Comparison of ENCODE assay signal across 8 cellular contexts in genomic region chr7:127504715-127505114, GRCh38.
DNase-seq lines count a peak whose midpoint lies in the region; ATAC-seq, FAIRE-seq and TF ChIP-seq lines count a peak whose summit lies in the region.

No MANE protein-coding gene starts in this region.

- TF ChIP-seq EP300 in Ishikawa (IDR thresholded peaks at IDR 0.05; ENCODE audit: borderline replicate concordance) = no peak

- no peak for FAIRE-seq in kidney (lab: Jason Lieb, UNC)

- no peaks in the 10 kb centered on the region for H3K4me1 ChIP-seq in kidney (ENCODE audit: control insufficient read depth in 1 of 2, insufficient read depth in 1 of 2, low read depth in 1 of 2, low read length in 2 of 2)

- H3K9me3 ChIP-seq in kidney (ENCODE audit: control insufficient read depth in 1 of 2, low read length in 2 of 2) = no peaks in the 10 kb centered on the region

- H3K27ac ChIP-seq in kidney (ENCODE audit: low read depth in 2 of 2, low read length in 2 of 2) = no peak overlapping the region

- ATAC-seq in GM18511 (IDR thresholded peaks at IDR 0.05; ENCODE audit: unreplicated experiment) (no peak), GM21529 (IDR thresholded peaks at IDR 0.05; ENCODE audit: unreplicated experiment) (no peak), GM18505 (IDR thresholded peaks at IDR 0.05; ENCODE audit: unreplicated experiment) (no peak), HG02571 (IDR thresholded peaks at IDR 0.05; ENCODE audit: unreplicated experiment) (no peak)

- intact Hi-C loops in kidney (cut with DNase I) = no loop called here

- no peak for TF ChIP-seq POLR2A in GM18505 (IDR thresholded peaks at IDR 0.05; ENCODE audit: borderline replicate concordance, extremely low read depth, insufficient read depth, insufficient read length)

- TF ChIP-seq RAD21 in Ishikawa (IDR thresholded peaks at IDR 0.05; ENCODE audit: low read depth) = peak; percentile 33; the same call in 1 of the 2 replicates

- peak; percentile 29 for TF ChIP-seq CTCF in kidney (IDR thresholded peaks at IDR 0.05; ENCODE audit: borderline replicate concordance, extremely low read depth, insufficient read depth)

- H3K4me3 ChIP-seq in kidney (ENCODE audit: low read length in 2 of 2) = no peak overlapping the region

- no peak overlapping the region for H3K9ac ChIP-seq in kidney (ENCODE audit: low read length in 2 of 2)

- DNase-seq in ELF-1 (ENCODE audit: low read depth, low spot score) (peak; percentile 57), kidney (no peak)
- DNase-seq in activated effector memory CD4-positive, alpha-beta T cell treated with Interleukin-2 at 50 U/mL for 16 hours = peak; percentile 4

- H3K36me3 ChIP-seq in kidney (ENCODE audit: control insufficient read depth in 1 of 2, insufficient read depth in 2 of 2, low read length in 2 of 2) = no peaks in the 10 kb centered on the region

TF ChIP-seq in Ishikawa, 13 proteins besides CTCF, POLR2A, EP300 and RAD21:
- no peak for TF ChIP-seq TEAD4 (IDR thresholded peaks at IDR 0.05)
- no peak for TF ChIP-seq USF1 (IDR thresholded peaks at IDR 0.05)
- TF ChIP-seq, protein P1, sequence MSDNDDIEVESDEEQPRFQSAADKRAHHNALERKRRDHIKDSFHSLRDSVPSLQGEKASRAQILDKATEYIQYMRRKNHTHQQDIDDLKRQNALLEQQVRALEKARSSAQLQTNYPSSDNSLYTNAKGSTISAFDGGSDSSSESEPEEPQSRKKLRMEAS (IDR thresholded peaks at IDR 0.05) = no peak
- TF ChIP-seq TAF1 (IDR thresholded peaks at IDR 0.05; ENCODE audit: low read depth) = no peak
- TF ChIP-seq ZBTB7A (IDR thresholded peaks at IDR 0.05; ENCODE audit: low read depth) = no peak
- no peak for TF ChIP-seq EGR1 (IDR thresholded peaks at IDR 0.05)
- TF ChIP-seq YY1 (IDR thresholded peaks at IDR 0.05; ENCODE audit: low read depth) = no peak
- TF ChIP-seq FOXM1 (IDR thresholded peaks at IDR 0.05; ENCODE audit: borderline replicate concordance, low read depth) = no peak
- TF ChIP-seq REST (IDR thresholded peaks at IDR 0.05; ENCODE audit: low read depth) = no peak
